Comparison of ENCODE assay signal across 16 cellular contexts in genomic region chr1:172269644-172270043, GRCh38.
DNase-seq lines count a peak whose midpoint lies in the region; ATAC-seq, FAIRE-seq and TF ChIP-seq lines count a peak whose summit lies in the region.
"Had no signal": no experiment of that assay in that cellular context is flagged by ENCODE, and none has a peak within 500 bp of the region (broad histone marks: within the 10 kb centered on the region; RNA-seq: fewer than 3 reads in every experiment).

No MANE protein-coding gene starts in this region.

- no peaks in the 10 kb centered on the region for H3K27me3 Mint-ChIP-seq in GM23338 (ENCODE audit: insufficient read depth, low read depth, poor library complexity)
- H3K27me3 Mint-ChIP-seq in activated T-cell treated with anti-CD3 and anti-CD28 coated beads, Interleukin-2, amount 50 U/mL, for 72 hours (ENCODE audit: low read depth): no peaks in the 10 kb centered on the region
- H3K27me3 Mint-ChIP-seq: memory B cell had no signal

- H3K27me3 ChIP-seq in GM23338 (ENCODE audit: insufficient read depth) (no peaks in the 10 kb centered on the region), left lung (no peaks in the 10 kb centered on the region), WERI-Rb-1 (ENCODE audit: insufficient read depth, low read depth, severe bottlenecking) (no peaks in the 10 kb centered on the region)
- H3K27me3 ChIP-seq: heart right ventricle had no signal

- peak in 1 of 2 experiments; percentile 43; a peak in 2 of 5 replicates for TF ChIP-seq RAD21 in A549 (conservative IDR thresholded peaks at IDR 0.05 in 1 of 2, IDR thresholded peaks at IDR 0.05 in 1 of 2)

- ATAC-seq in A549 (peak; percentile 85 to 86), GM23338 (no peak; the same call in 1 of the 3 replicates), left lung (peak; percentile 88), HG03196 (IDR thresholded peaks at IDR 0.05; ENCODE audit: unreplicated experiment) (no peak)
- peak in 1 of 2 donors; percentile 13 for ATAC-seq in activated T-cell treated with anti-CD3 and anti-CD28 coated beads, Interleukin-2, amount 50 U/mL, for 72 hours (replicated peaks in 1 of 2)
- ATAC-seq: right cardiac atrium had no signal

- whole genome bisulfite sequencing in A549 (ENCODE audit: missing lambda C conversion rate): 22% methylated on average over 3 of the region's 3 CpGs

- H3K4me3 ChIP-seq in A549 (no peak overlapping the region), GM23338 (no peak overlapping the region), left lung (no peak overlapping the region), WERI-Rb-1 (ENCODE audit: low read depth, low read length) (no peak overlapping the region)
- H3K4me3 ChIP-seq: heart right ventricle had no signal

- intact Hi-C loops in left lung (cut with DNase I): no loop called here

- TF ChIP-seq CTCF in A549 (IDR thresholded peaks at IDR 0.05) (no peak), GM23338 (conservative IDR thresholded peaks at IDR 0.05; ENCODE audit: low read depth in 2 of 2) (no peak), left lung (IDR thresholded peaks at IDR 0.05) (no peak), WERI-Rb-1 (IDR thresholded peaks at IDR 0.05; ENCODE audit: low read depth, low read length) (no peak)

- no peak for TF ChIP-seq POLR2A in A549 (IDR thresholded peaks at IDR 0.05; ENCODE audit: low read length)

- no peak for TF ChIP-seq EP300 in A549 (IDR thresholded peaks at IDR 0.05)

- H3K9me3 ChIP-seq in A549 (no peaks in the 10 kb centered on the region), left lung (no peaks in the 10 kb centered on the region), WERI-Rb-1 (ENCODE audit: severe bottlenecking) (no peaks in the 10 kb centered on the region)
- H3K9me3 ChIP-seq: heart right ventricle had no signal

- H3K4me1 Mint-ChIP-seq in GM23338: peaks cover 20% of the 10 kb centered on the region; the same call in 2 of the 3 replicates
- peaks cover 61% of the 10 kb centered on the region for H3K4me1 Mint-ChIP-seq in activated T-cell treated with anti-CD3 and anti-CD28 coated beads, Interleukin-2, amount 50 U/mL, for 72 hours (ENCODE audit: low read depth)

- FAIRE-seq in A549 (lab: Jason Lieb, UNC): no peak
- FAIRE-seq: H54 had no signal

- H3K27ac ChIP-seq in A549 (peak overlapping the region; percentile 70 to 86), GM23338 (ENCODE audit: low read depth) (no peak overlapping the region; the same call in 1 of the 2 replicates), left lung (peak overlapping the region; percentile 14 to 74), WERI-Rb-1 (no peak overlapping the region)
- H3K27ac ChIP-seq: VCaP had no signal

- H3K36me3 Mint-ChIP-seq in GM23338 (ENCODE audit: low read depth): no peaks in the 10 kb centered on the region
- H3K36me3 Mint-ChIP-seq in activated T-cell treated with anti-CD3 and anti-CD28 coated beads, Interleukin-2, amount 50 U/mL, for 72 hours (ENCODE audit: insufficient read depth in 2 of 2): no peaks in the 10 kb centered on the region
- H3K36me3 Mint-ChIP-seq: activated naive CD8-positive, alpha-beta T cell; memory B cell had no signal

- no peaks in the 10 kb centered on the region for H3K36me3 ChIP-seq in GM23338 (ENCODE audit: insufficient read depth)
- no peaks in the 10 kb centered on the region for H3K36me3 ChIP-seq in left lung
- H3K36me3 ChIP-seq in WERI-Rb-1: no peaks in the 10 kb centered on the region
- H3K36me3 ChIP-seq: heart right ventricle had no signal

- peak in 1 of 2 experiments; percentile 50 for DNase-seq in A549 (ENCODE audit: low read depth in 1 of 2, low spot score in 1 of 2)
- DNase-seq in GM23338 (ENCODE audit: low spot score): no peak
- peak; percentile 4 to 18 for DNase-seq in activated T-cell treated with anti-CD3 and anti-CD28 coated beads, Interleukin-2, amount 50 U/mL, for 72 hours
- no peak for DNase-seq in left lung
- DNase-seq in GM19240 (ENCODE audit: insufficient read length, low spot score): no peak
- DNase-seq in WERI-Rb-1: no peak
- DNase-seq in GDM1 (lab: John Stamatoyannopoulos, UW): no peak
- DNase-seq: heart right ventricle, NCI-H2171, right cardiac atrium, RPMI8226 had no signal

- CTCF ChIA-PET in A549 (lab: Yijun Ruan, JAX): interaction anchor here (0.8 to 1.4 kb wide), 4 partner anchors 14 to 284 kb away, joined by 3 to 6 read pairs (median 3); no protein-coding TSS in a partner anchor

- H3F3A ChIP-seq in GM23338 (replicated peaks; ENCODE audit: low read depth): no peaks in the 10 kb centered on the region

- H2AFZ ChIP-seq in GM23338: no peak overlapping the region

- no peak overlapping the region for H3K4me3 Mint-ChIP-seq in GM23338
- peak overlapping the region; percentile 10 to 82 for H3K4me3 Mint-ChIP-seq in activated T-cell treated with anti-CD3 and anti-CD28 coated beads, Interleukin-2, amount 50 U/mL, for 72 hours
- H3K4me3 Mint-ChIP-seq: activated naive CD8-positive, alpha-beta T cell; memory B cell had no signal

- peak overlapping the region; percentile 73; the same call in 1 of the 2 replicates for H3K27ac Mint-ChIP-seq in GM23338
- H3K27ac Mint-ChIP-seq in activated T-cell treated with anti-CD3 and anti-CD28 coated beads, Interleukin-2, amount 50 U/mL, for 72 hours: peak overlapping the region; percentile 86
- H3K27ac Mint-ChIP-seq: activated naive CD8-positive, alpha-beta T cell; memory B cell had no signal

- H3K9me3 Mint-ChIP-seq in GM23338: no peaks in the 10 kb centered on the region
- no peaks in the 10 kb centered on the region for H3K9me3 Mint-ChIP-seq in activated T-cell treated with anti-CD3 and anti-CD28 coated beads, Interleukin-2, amount 50 U/mL, for 72 hours
- H3K9me3 Mint-ChIP-seq: memory B cell had no signal

- H3K79me2 ChIP-seq in GM23338 (replicated peaks; ENCODE audit: insufficient read depth): no peaks in the 10 kb centered on the region

- POLR2A ChIA-PET in A549 (lab: Yijun Ruan, JAX): interaction anchor here (0.5 to 1.5 kb wide), 4 partner anchors 15 to 114 kb away, joined by 3 to 18 read pairs (median 6); no protein-coding TSS in a partner anchor

- H3K9me2 ChIP-seq in GM23338 (ENCODE audit: insufficient read depth): no peaks in the 10 kb centered on the region

- H3K4me2 ChIP-seq in A549: peak overlapping the region; percentile 80
- no peak overlapping the region for H3K4me2 ChIP-seq in GM23338

- peaks cover 59% of the 10 kb centered on the region for H3K4me1 ChIP-seq in A549
- peaks cover 14% of the 10 kb centered on the region for H3K4me1 ChIP-seq in GM23338 (ENCODE audit: insufficient read depth)
- peaks cover 7 to 11% of the 10 kb centered on the region in 2 donors for H3K4me1 ChIP-seq in left lung

- no peaks in the 10 kb centered on the region for H4K20me1 ChIP-seq in GM23338 (replicated peaks; ENCODE audit: insufficient read depth)

TF ChIP-seq in A549, 52 proteins besides CTCF, POLR2A, EP300 and RAD21:
- no peak for TF ChIP-seq CBX2 (IDR thresholded peaks at IDR 0.05; ENCODE audit: borderline replicate concordance, low read depth)
- 0 out of 2 replicates have a peak, but pooled peaks have one; percentile 13 for TF ChIP-seq JUNB (IDR thresholded peaks at IDR 0.05)
- TF ChIP-seq MYC (IDR thresholded peaks at IDR 0.05; ENCODE audit: borderline replicate concordance, low read length): no peak
- TF ChIP-seq NPAS2 (CRISPR knock-in tag; IDR thresholded peaks at IDR 0.05; ENCODE audit: borderline replicate concordance): no peak
- peak; percentile 82 to 86 for TF ChIP-seq CEBPB (IDR thresholded peaks at IDR 0.05)
- TF ChIP-seq NR3C1 (IDR thresholded peaks at IDR 0.05): no peak
- TF ChIP-seq SMC3 (IDR thresholded peaks at IDR 0.05): peak; percentile 33; the same call in 2 of the 3 replicates
- TF ChIP-seq PHF8 (IDR thresholded peaks at IDR 0.05; ENCODE audit: borderline replicate concordance, low read depth): no peak
- no peak for TF ChIP-seq RFX5 (IDR thresholded peaks at IDR 0.05)
- no peak for TF ChIP-seq EHMT2 (IDR thresholded peaks at IDR 0.05; ENCODE audit: low read depth)

TF ChIP-seq in GM23338, 12 proteins besides CTCF, POLR2A, EP300 and RAD21 (continues in another document):
- no peak for TF ChIP-seq EZH2 (IDR thresholded peaks at IDR 0.05; ENCODE audit: low read depth, unreplicated experiment)

Comparison
In these comparisons a context has a peak if more than half of its experiments do, and no peak if none do; other contexts are left out.
1. ATAC-seq: peak in A549 (2 of 2) and left lung (single experiment); none in GM23338 (single experiment) and HG03196 (single experiment).
2. DNase-seq: peak in activated T-cell treated with anti-CD3 and anti-CD28 coated beads, Interleukin-2, amount 50 U/mL, for 72 hours (2 of 2); none in GM23338 (single experiment), left lung (0 of 2), GM19240 (single experiment), WERI-Rb-1 (single experiment) and GDM1 (single experiment).
3. H3K27ac ChIP-seq: peak in A549 (2 of 2) and left lung (2 of 2); none in GM23338 (single experiment) and WERI-Rb-1 (single experiment).